ENCODE assay signal across 18 cellular contexts in genomic region chr4:128388352-128388630, GRCh38.
DNase-seq lines count a peak whose midpoint lies in the region; ATAC-seq and TF ChIP-seq lines count a peak whose summit lies in the region.
"Had no signal": no experiment of that assay in that cellular context is flagged by ENCODE, and none has a peak within 500 bp of the region (broad histone marks: within the 10 kb centered on the region; RNA-seq: fewer than 3 reads in every experiment).

No MANE protein-coding gene starts in this region.

- intact Hi-C loops in MCF 10A (cut with micrococcal nuclease), result no loop called here
- intact Hi-C loops in CD4-positive, alpha-beta T cell (cut with DNase I, micrococcal nuclease), result no loop called here

- no peaks in the 10 kb centered on the region for H3K9me3 Mint-ChIP-seq in MCF 10A (ENCODE audit: unreplicated experiment)
- H3K9me3 Mint-ChIP-seq in CD4-positive, alpha-beta T cell, result no peaks in the 10 kb centered on the region
- H3K9me3 Mint-ChIP-seq: T-helper 2 cell treated with Interferon-gamma antibody and Interleukin-4, amounts not matched to agents 5 μg/mL and 100 μg/mL, for 36 hours had no signal

- H2BK120ac ChIP-seq in mesenchymal stem cell (ENCODE audit: low read depth, low read length), result peak overlapping the region; percentile 9

- peak overlapping the region; percentile 84 for H3K27ac Mint-ChIP-seq in MCF 10A (ENCODE audit: low read depth, unreplicated experiment)
- H3K27ac Mint-ChIP-seq in CD4-positive, alpha-beta T cell, result no peak overlapping the region
- H3K27ac Mint-ChIP-seq: T-helper 2 cell treated with Interferon-gamma antibody and Interleukin-4, amounts not matched to agents 5 μg/mL and 100 μg/mL, for 36 hours had no signal

- no peaks in the 10 kb centered on the region for H3K79me1 ChIP-seq in mesenchymal stem cell (replicated peaks; ENCODE audit: low read length, poor library complexity, severe bottlenecking)

- no peak overlapping the region for H3K4me3 ChIP-seq in mesenchymal stem cell (ENCODE audit: insufficient read depth in 1 of 2, low read depth in 1 of 2, low read length in 2 of 2)
- H3K4me3 ChIP-seq in suprapubic skin, result no peak overlapping the region
- H3K4me3 ChIP-seq: tibial nerve had no signal

- H3K18ac ChIP-seq in mesenchymal stem cell (ENCODE audit: low read depth in 1 of 2, low read length in 2 of 2), result peak overlapping the region; percentile 83 to 89

- peak overlapping the region; percentile 74 for H4K91ac ChIP-seq in mesenchymal stem cell (ENCODE audit: low read length)

- POLR2A ChIA-PET in MCF 10A (lab: Yijun Ruan, JAX), result interaction anchor here (0.6 to 5.0 kb wide), 9 partner anchors 23 to 424 kb away, joined by 3 to 115 read pairs (median 4); partner anchors contain the start of gene PGRMC2
- POLR2A ChIA-PET in CD4-positive, alpha-beta T cell (lab: Charles Lee), result no interaction called here

- H3K36me3 ChIP-seq in mesenchymal stem cell (ENCODE audit: control insufficient read depth in 1 of 2, insufficient read depth in 2 of 2, low read depth in 1 of 2, low read length in 2 of 2) (no peaks in the 10 kb centered on the region), suprapubic skin (no peaks in the 10 kb centered on the region)
- H3K36me3 ChIP-seq: tibial nerve had no signal

- CTCF ChIA-PET in MCF 10A (lab: Yijun Ruan, JAX), result interaction anchor here (0.6 to 1.6 kb wide), 8 partner anchors 20 to 568 kb away, joined by 3 to 7 read pairs (median 4); no protein-coding TSS in a partner anchor
- CTCF ChIA-PET in CD4-positive, alpha-beta T cell (lab: Charles Lee), result interaction anchor here (0.6 kb wide), 1 partner anchor 27 kb away, joined by 3 read pairs; no protein-coding TSS in a partner anchor

- H3K36me3 Mint-ChIP-seq in MCF 10A (ENCODE audit: insufficient read depth, unreplicated experiment), result no peaks in the 10 kb centered on the region
- no peaks in the 10 kb centered on the region for H3K36me3 Mint-ChIP-seq in CD4-positive, alpha-beta T cell (ENCODE audit: low read depth)

- peak; percentile 76 for DNase-seq in HK-2 (ENCODE audit: unreplicated experiment)
- peak; percentile 24 for DNase-seq in MCF 10A (ENCODE audit: unreplicated experiment)
- peak; percentile 51 for DNase-seq in mesenchymal stem cell
- no peak for DNase-seq in suprapubic skin (ENCODE audit: low spot score in 2 of 2)
- DNase-seq in CD4-positive, alpha-beta T cell, result no peak
- DNase-seq: activated effector memory CD4-positive, alpha-beta T cell treated with Interleukin-2 at 50 U/mL for 16 hours; amniotic stem cell; NCI-H1436; stimulated activated CD4-positive, alpha-beta T cell treated with anti-CD3 and anti-CD28 coated beads, Interleukin-4, amount 100 ng/mL, for 24 hours; stimulated activated CD8-positive, alpha-beta memory T cell treated with anti-CD3 and anti-CD28 coated beads, Interleukin-4, amount 100 ng/mL, for 48 hours had no signal

- BruUV-seq in MCF 10A (replicated peaks; lab: Mats Ljungman, UMichigan), result no TSS peak

- no peaks in the 10 kb centered on the region for H3K27me3 ChIP-seq in mesenchymal stem cell (ENCODE audit: control insufficient read depth in 1 of 2, insufficient read depth in 1 of 2, low read length in 2 of 2)
- no peaks in the 10 kb centered on the region for H3K27me3 ChIP-seq in suprapubic skin
- H3K27me3 ChIP-seq in CD4-positive, alpha-beta T cell (ENCODE audit: control insufficient read depth, insufficient read depth, low read length), result no peaks in the 10 kb centered on the region
- H3K27me3 ChIP-seq: tibial nerve had no signal

- H3K23ac ChIP-seq in mesenchymal stem cell (ENCODE audit: low read length in 2 of 2), result no peak overlapping the region

- no peak for TF ChIP-seq CTCF in MCF 10A (IDR thresholded peaks at IDR 0.05; ENCODE audit: unreplicated experiment)
- no peak for TF ChIP-seq CTCF in suprapubic skin (IDR thresholded peaks at IDR 0.05)
- TF ChIP-seq CTCF in CD4-positive, alpha-beta T cell (IDR thresholded peaks at IDR 0.05), result no peak

- peak overlapping the region; percentile 45 for H2BK5ac ChIP-seq in mesenchymal stem cell (ENCODE audit: low read depth, low read length, poor library complexity, severe bottlenecking)

- no peak for ATAC-seq in HG03460 (IDR thresholded peaks at IDR 0.05; ENCODE audit: unreplicated experiment)
- no peak for ATAC-seq in HG02885 (IDR thresholded peaks at IDR 0.05; ENCODE audit: poor library complexity, unreplicated experiment)
- ATAC-seq in GM21529 (IDR thresholded peaks at IDR 0.05; ENCODE audit: unreplicated experiment), result no peak
- ATAC-seq in CD4-positive, alpha-beta T cell (ENCODE audit: poor library complexity), result no peak
- ATAC-seq: activated CD4-positive, CD25-positive, alpha-beta regulatory T cell treated with anti-CD3 and anti-CD28 coated beads, Interleukin-2, amount 50 U/mL, for 24 hours; sciatic nerve had no signal

- no peak overlapping the region for H2AFZ ChIP-seq in mesenchymal stem cell (ENCODE audit: low read depth, low read length)

- no peak overlapping the region for H3K9ac ChIP-seq in mesenchymal stem cell (ENCODE audit: low read length)
- H3K9ac ChIP-seq: KMS-11 had no signal

- H2BK15ac ChIP-seq in mesenchymal stem cell (ENCODE audit: low read depth, poor library complexity, severe bottlenecking), result no peak overlapping the region

- peak overlapping the region; percentile 96 to 99 for H2BK12ac ChIP-seq in mesenchymal stem cell (ENCODE audit: low read length in 2 of 2)

- H3K4ac ChIP-seq in mesenchymal stem cell (ENCODE audit: low read depth in 1 of 2, low read length in 2 of 2), result peak overlapping the region; percentile 19 to 92

- TF ChIP-seq POLR2A in suprapubic skin (IDR thresholded peaks at IDR 0.05), result no peak

- H3K4me1 Mint-ChIP-seq in MCF 10A (ENCODE audit: insufficient read depth, unreplicated experiment), result peaks cover 50% of the 10 kb centered on the region
- no peaks in the 10 kb centered on the region for H3K4me1 Mint-ChIP-seq in CD4-positive, alpha-beta T cell (ENCODE audit: low read depth)

- H3K27ac ChIP-seq in mesenchymal stem cell (ENCODE audit: low read length, poor library complexity, severe bottlenecking) (peak overlapping the region; percentile 91), suprapubic skin (peak overlapping the region; percentile 92)
- no peak overlapping the region for H3K27ac ChIP-seq in CD4-positive, alpha-beta T cell (ENCODE audit: low read depth, low read length)
- H3K27ac ChIP-seq: KMS-11 had no signal

- H3K4me1 ChIP-seq in mesenchymal stem cell (ENCODE audit: control insufficient read depth, insufficient read depth, low read depth, low read length) (peaks cover 17% of the 10 kb centered on the region), suprapubic skin (peaks cover 63% of the 10 kb centered on the region)

- H4K8ac ChIP-seq in mesenchymal stem cell (ENCODE audit: low read length), result peak overlapping the region; percentile 33

- no peak overlapping the region for H3K4me2 ChIP-seq in mesenchymal stem cell (ENCODE audit: low read length, poor library complexity, severe bottlenecking)
- H3K4me2 ChIP-seq: KMS-11 had no signal

- TF ChIP-seq EP300 in suprapubic skin (IDR thresholded peaks at IDR 0.05), result no peak

- H3K4me3 Mint-ChIP-seq in MCF 10A (ENCODE audit: unreplicated experiment), result no peak overlapping the region
- H3K4me3 Mint-ChIP-seq in CD4-positive, alpha-beta T cell, result no peak overlapping the region
- H3K4me3 Mint-ChIP-seq: T-helper 2 cell treated with Interferon-gamma antibody and Interleukin-4, amounts not matched to agents 5 μg/mL and 100 μg/mL, for 36 hours had no signal

- H3K9me3 ChIP-seq in mesenchymal stem cell (ENCODE audit: control insufficient read depth, low read length), result no peaks in the 10 kb centered on the region
- H3K9me3 ChIP-seq in suprapubic skin, result no peaks in the 10 kb centered on the region
- no peaks in the 10 kb centered on the region for H3K9me3 ChIP-seq in CD4-positive, alpha-beta T cell (ENCODE audit: control insufficient read depth, low read length)
- H3K9me3 ChIP-seq: tibial nerve had no signal

- 51% methylated on average over 3 of the region's 3 CpGs for WGBS in mesenchymal stem cell
- 50% methylated on average over 3 of the region's 3 CpGs for WGBS in suprapubic skin

- H3K14ac ChIP-seq in mesenchymal stem cell (ENCODE audit: low read length in 2 of 2), result peak overlapping the region in 1 of 2 experiments; percentile 30

- no peaks in the 10 kb centered on the region for H3K27me3 Mint-ChIP-seq in MCF 10A (ENCODE audit: insufficient read depth, unreplicated experiment)
- no peaks in the 10 kb centered on the region for H3K27me3 Mint-ChIP-seq in CD4-positive, alpha-beta T cell

- peak overlapping the region; percentile 78 for H2AK5ac ChIP-seq in mesenchymal stem cell (ENCODE audit: low read length, severe bottlenecking)

Comparison
In these comparisons a context has a peak if more than half of its experiments do, and no peak if none do; other contexts are left out.
1. DNase-seq: peak in HK-2 (single experiment), MCF 10A (single experiment) and mesenchymal stem cell (single experiment); none in suprapubic skin (0 of 2) and CD4-positive, alpha-beta T cell (0 of 10).